1 cellular context compared by ENCODE assay signal in genomic region chr14:92514844-92515509, GRCh38.
TF ChIP-seq lines count a peak whose summit lies in the region.

No MANE protein-coding gene starts in this region.

TF ChIP-seq in GM23338, 12 proteins besides CTCF, POLR2A, EP300 and RAD21 (continued from another document):
- TF ChIP-seq, protein P1, sequence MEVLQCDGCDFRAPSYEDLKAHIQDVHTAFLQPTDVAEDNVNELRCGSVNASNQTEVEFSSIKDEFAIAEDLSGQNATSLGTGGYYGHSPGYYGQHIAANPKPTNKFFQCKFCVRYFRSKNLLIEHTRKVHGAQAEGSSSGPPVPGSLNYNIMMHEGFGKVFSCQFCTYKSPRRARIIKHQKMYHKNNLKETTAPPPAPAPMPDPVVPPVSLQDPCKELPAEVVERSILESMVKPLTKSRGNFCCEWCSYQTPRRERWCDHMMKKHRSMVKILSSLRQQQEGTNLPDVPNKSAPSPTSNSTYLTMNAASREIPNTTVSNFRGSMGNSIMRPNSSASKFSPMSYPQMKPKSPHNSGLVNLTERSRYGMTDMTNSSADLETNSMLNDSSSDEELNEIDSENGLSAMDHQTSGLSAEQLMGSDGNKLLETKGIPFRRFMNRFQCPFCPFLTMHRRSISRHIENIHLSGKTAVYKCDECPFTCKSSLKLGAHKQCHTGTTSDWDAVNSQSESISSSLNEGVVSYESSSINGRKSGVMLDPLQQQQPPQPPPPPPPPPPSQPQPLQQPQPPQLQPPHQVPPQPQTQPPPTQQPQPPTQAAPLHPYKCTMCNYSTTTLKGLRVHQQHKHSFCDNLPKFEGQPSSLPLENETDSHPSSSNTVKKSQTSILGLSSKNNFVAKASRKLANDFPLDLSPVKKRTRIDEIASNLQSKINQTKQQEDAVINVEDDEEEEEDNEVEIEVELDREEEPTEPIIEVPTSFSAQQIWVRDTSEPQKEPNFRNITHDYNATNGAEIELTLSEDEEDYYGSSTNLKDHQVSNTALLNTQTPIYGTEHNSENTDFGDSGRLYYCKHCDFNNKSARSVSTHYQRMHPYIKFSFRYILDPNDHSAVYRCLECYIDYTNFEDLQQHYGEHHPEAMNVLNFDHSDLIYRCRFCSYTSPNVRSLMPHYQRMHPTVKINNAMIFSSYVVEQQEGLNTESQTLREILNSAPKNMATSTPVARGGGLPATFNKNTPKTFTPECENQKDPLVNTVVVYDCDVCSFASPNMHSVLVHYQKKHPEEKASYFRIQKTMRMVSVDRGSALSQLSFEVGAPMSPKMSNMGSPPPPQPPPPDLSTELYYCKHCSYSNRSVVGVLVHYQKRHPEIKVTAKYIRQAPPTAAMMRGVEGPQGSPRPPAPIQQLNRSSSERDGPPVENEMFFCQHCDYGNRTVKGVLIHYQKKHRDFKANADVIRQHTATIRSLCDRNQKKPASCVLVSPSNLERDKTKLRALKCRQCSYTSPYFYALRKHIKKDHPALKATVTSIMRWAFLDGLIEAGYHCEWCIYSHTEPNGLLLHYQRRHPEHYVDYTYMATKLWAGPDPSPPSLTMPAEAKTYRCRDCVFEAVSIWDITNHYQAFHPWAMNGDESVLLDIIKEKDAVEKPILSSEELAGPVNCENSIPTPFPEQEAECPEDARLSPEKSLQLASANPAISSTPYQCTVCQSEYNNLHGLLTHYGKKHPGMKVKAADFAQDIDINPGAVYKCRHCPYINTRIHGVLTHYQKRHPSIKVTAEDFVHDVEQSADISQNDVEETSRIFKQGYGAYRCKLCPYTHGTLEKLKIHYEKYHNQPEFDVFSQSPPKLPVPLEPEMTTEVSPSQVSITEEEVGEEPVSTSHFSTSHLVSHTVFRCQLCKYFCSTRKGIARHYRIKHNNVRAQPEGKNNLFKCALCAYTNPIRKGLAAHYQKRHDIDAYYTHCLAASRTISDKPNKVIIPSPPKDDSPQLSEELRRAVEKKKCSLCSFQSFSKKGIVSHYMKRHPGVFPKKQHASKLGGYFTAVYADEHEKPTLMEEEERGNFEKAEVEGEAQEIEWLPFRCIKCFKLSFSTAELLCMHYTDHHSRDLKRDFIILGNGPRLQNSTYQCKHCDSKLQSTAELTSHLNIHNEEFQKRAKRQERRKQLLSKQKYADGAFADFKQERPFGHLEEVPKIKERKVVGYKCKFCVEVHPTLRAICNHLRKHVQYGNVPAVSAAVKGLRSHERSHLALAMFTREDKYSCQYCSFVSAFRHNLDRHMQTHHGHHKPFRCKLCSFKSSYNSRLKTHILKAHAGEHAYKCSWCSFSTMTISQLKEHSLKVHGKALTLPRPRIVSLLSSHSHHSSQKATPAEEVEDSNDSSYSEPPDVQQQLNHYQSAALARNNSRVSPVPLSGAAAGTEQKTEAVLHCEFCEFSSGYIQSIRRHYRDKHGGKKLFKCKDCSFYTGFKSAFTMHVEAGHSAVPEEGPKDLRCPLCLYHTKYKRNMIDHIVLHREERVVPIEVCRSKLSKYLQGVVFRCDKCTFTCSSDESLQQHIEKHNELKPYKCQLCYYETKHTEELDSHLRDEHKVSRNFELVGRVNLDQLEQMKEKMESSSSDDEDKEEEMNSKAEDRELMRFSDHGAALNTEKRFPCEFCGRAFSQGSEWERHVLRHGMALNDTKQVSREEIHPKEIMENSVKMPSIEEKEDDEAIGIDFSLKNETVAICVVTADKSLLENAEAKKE (CRISPR knock-in tag; IDR thresholded peaks at IDR 0.05): no peak
- no peak for TF ChIP-seq ZNF114 (CRISPR knock-in tag; IDR thresholded peaks at IDR 0.05)
- TF ChIP-seq NANOG (IDR thresholded peaks at IDR 0.05; ENCODE audit: borderline replicate concordance): no peak
- TF ChIP-seq EZH2 (IDR thresholded peaks at IDR 0.05; ENCODE audit: low read depth, unreplicated experiment): no peak
